12 cellular contexts compared by ENCODE assay signal in genomic region chr3:138863776-138864113, GRCh38. TPM values are rescaled to one million over a fixed set of nuclear protein-coding genes. Genes with fewer than 3 reads are reported as not detected.
DNase-seq lines count a peak whose midpoint lies in the region; ATAC-seq, FAIRE-seq and TF ChIP-seq lines count a peak whose summit lies in the region.
"Had no signal": no experiment of that assay in that cellular context is flagged by ENCODE, and none has a peak within 500 bp of the region (broad histone marks: within the 10 kb centered on the region; RNA-seq: fewer than 3 reads in every experiment).

No MANE protein-coding gene starts in this region.

- peak overlapping the region; percentile 71 for H3K4me2 ChIP-seq in astrocyte (ENCODE audit: low read length)
- peak overlapping the region; percentile 66 for H3K4me2 ChIP-seq in keratinocyte (ENCODE audit: control insufficient read depth, extremely low read depth, insufficient read depth, low read depth, low read length)

- H3K9ac ChIP-seq in astrocyte (ENCODE audit: low read length) (no peak overlapping the region), keratinocyte (ENCODE audit: control insufficient read depth, extremely low read depth, insufficient read depth, low read length) (peak overlapping the region; percentile 77), subcutaneous abdominal adipose tissue (ENCODE audit: low read length in 5 of 5) (no peak overlapping the region)

- no peaks in the 10 kb centered on the region for H3K27me3 Mint-ChIP-seq in astrocyte (ENCODE audit: low read depth, unreplicated experiment)
- H3K27me3 Mint-ChIP-seq: naive B cell had no signal

- H3K36me3 ChIP-seq in heart right ventricle (no peaks in the 10 kb centered on the region), astrocyte (ENCODE audit: insufficient read depth, low read length) (no peaks in the 10 kb centered on the region), keratinocyte (ENCODE audit: control insufficient read depth in 2 of 2, extremely low read depth in 1 of 2, insufficient read depth in 2 of 2, low read length in 2 of 2) (no peaks in the 10 kb centered on the region), subcutaneous abdominal adipose tissue (ENCODE audit: control insufficient read depth in 5 of 5, insufficient read depth in 5 of 5, low read length in 5 of 5) (no peaks in the 10 kb centered on the region)
- H3K36me3 ChIP-seq: cardiac muscle cell had no signal

- H4K20me1 ChIP-seq in astrocyte (ENCODE audit: insufficient read depth, low read length) (no peaks in the 10 kb centered on the region), keratinocyte (ENCODE audit: control insufficient read depth, extremely low read depth, insufficient read depth, low read length) (no peaks in the 10 kb centered on the region)

- H3K9me3 ChIP-seq in heart right ventricle, result no peaks in the 10 kb centered on the region
- no peaks in the 10 kb centered on the region for H3K9me3 ChIP-seq in astrocyte (ENCODE audit: insufficient read depth, low read depth, low read length)
- H3K9me3 ChIP-seq in keratinocyte (ENCODE audit: control insufficient read depth, low read depth, low read length), result no peaks in the 10 kb centered on the region
- H3K9me3 ChIP-seq in subcutaneous abdominal adipose tissue (ENCODE audit: control insufficient read depth in 5 of 5, low read length in 5 of 5), result no peaks in the 10 kb centered on the region

- DNase-seq in heart right ventricle (no peak), Right ventricle myocardium superior (no peak), astrocyte (ENCODE audit: low read depth) (no peak), keratinocyte (ENCODE audit: low read depth, low spot score) (no peak), islet precursor cell (no peak), NCI-H748 (lab: John Stamatoyannopoulos, UW; ENCODE audit: unreplicated experiment) (no peak)
- DNase-seq: activated naive CD4-positive, alpha-beta T cell; naive B cell had no signal

- H3K4me1 ChIP-seq in heart right ventricle (peaks cover 4 to 33% (median 21%) of the 10 kb centered on the region in 9 donors), astrocyte (ENCODE audit: insufficient read depth, low read length) (peaks cover 25% of the 10 kb centered on the region), keratinocyte (ENCODE audit: control insufficient read depth, extremely low read depth, insufficient read depth, low read length) (peaks cover 23% of the 10 kb centered on the region), subcutaneous abdominal adipose tissue (ENCODE audit: control insufficient read depth in 5 of 5, insufficient read depth in 5 of 5, low read length in 5 of 5) (peaks cover 5 to 17% (median 15%) of the 10 kb centered on the region in 5 donors)

- WGBS in heart right ventricle, 2 donors, result 94% methylated on average over 4 of the region's 4 CpGs

- H3K4me3 ChIP-seq in heart right ventricle, result no peak overlapping the region
- H3K4me3 ChIP-seq in astrocyte (ENCODE audit: insufficient read depth, low read depth, low read length), result no peak overlapping the region
- peak overlapping the region in 1 of 3 experiments; percentile 11 for H3K4me3 ChIP-seq in keratinocyte (ENCODE audit: control insufficient read depth in 2 of 3, extremely low read depth in 1 of 3, insufficient read depth in 2 of 3, low read depth in 1 of 3, low read length in 3 of 3)
- no peak overlapping the region for H3K4me3 ChIP-seq in subcutaneous abdominal adipose tissue (ENCODE audit: low read depth in 1 of 5, low read length in 5 of 5)
- H3K4me3 ChIP-seq: cardiac muscle cell had no signal

- TF ChIP-seq CTCF in heart right ventricle (IDR thresholded peaks at IDR 0.05) (no peak), astrocyte (IDR thresholded peaks at IDR 0.05; ENCODE audit: insufficient read depth, low read depth, low read length) (no peak), keratinocyte (optimal IDR thresholded peaks at IDR 0.05 in 1 of 3, IDR thresholded peaks at IDR 0.05 in 1 of 3, conservative IDR thresholded peaks at IDR 0.05 in 1 of 3; ENCODE audit: extremely low read depth in 1 of 3, insufficient read depth in 2 of 3, low read length in 3 of 3) (no peak)

- no peak overlapping the region for H3K4me3 Mint-ChIP-seq in astrocyte (ENCODE audit: unreplicated experiment)
- H3K4me3 Mint-ChIP-seq: naive B cell had no signal

- dilution Hi-C loops in keratinocyte (cut with MboI; ENCODE audit: extremely low pct_ligation_motif_present, low sequenced_read_pairs), result no loop called here

- H2AFZ ChIP-seq in astrocyte (ENCODE audit: low read depth, low read length) (peak overlapping the region; percentile 48), keratinocyte (ENCODE audit: control insufficient read depth, low read length) (peak overlapping the region; percentile 62)

- H3K27me3 ChIP-seq in heart right ventricle, result no peaks in the 10 kb centered on the region
- no peaks in the 10 kb centered on the region for H3K27me3 ChIP-seq in astrocyte (ENCODE audit: insufficient read depth, low read length)
- H3K27me3 ChIP-seq in keratinocyte (ENCODE audit: control insufficient read depth, extremely low read depth, insufficient read depth, low read length), result no peaks in the 10 kb centered on the region
- H3K27me3 ChIP-seq in subcutaneous abdominal adipose tissue (ENCODE audit: control insufficient read depth in 5 of 5, insufficient read depth in 4 of 5, low read length in 5 of 5), result no peaks in the 10 kb centered on the region
- H3K27me3 ChIP-seq: cardiac muscle cell had no signal

- ATAC-seq in heart right ventricle (no peak), Right ventricle myocardium superior (ENCODE audit: poor library complexity) (no peak), GM18907 (IDR thresholded peaks at IDR 0.05; ENCODE audit: unreplicated experiment) (no peak)

- H3K27ac Mint-ChIP-seq in astrocyte (ENCODE audit: unreplicated experiment), result peak overlapping the region; percentile 96
- H3K27ac Mint-ChIP-seq: naive B cell had no signal

- H3K4me1 Mint-ChIP-seq in astrocyte (ENCODE audit: low read depth, unreplicated experiment), result peaks cover 20% of the 10 kb centered on the region
- H3K4me1 Mint-ChIP-seq: naive B cell had no signal

- H3K9me1 ChIP-seq in keratinocyte (ENCODE audit: control insufficient read depth, extremely low read depth, insufficient read depth, low read length), result no peaks in the 10 kb centered on the region

- no peak for FAIRE-seq in astrocyte (lab: Jason Lieb, UNC)
- FAIRE-seq in keratinocyte (lab: Jason Lieb, UNC), result no peak
- FAIRE-seq: urothelium cell line had no signal

- intact Hi-C loops in heart right ventricle (cut with DNase I) (no loop called here), Right ventricle myocardium superior (cut with DNase I) (no loop called here)

- H3K79me2 ChIP-seq in astrocyte (ENCODE audit: insufficient read depth, low read length) (no peaks in the 10 kb centered on the region), keratinocyte (ENCODE audit: control insufficient read depth, insufficient read depth, low read length) (no peaks in the 10 kb centered on the region)

- H3K36me3 Mint-ChIP-seq in astrocyte (ENCODE audit: low read depth, unreplicated experiment), result no peaks in the 10 kb centered on the region
- H3K36me3 Mint-ChIP-seq: naive B cell had no signal

- H3K27ac ChIP-seq in heart right ventricle (peak overlapping the region in 7 of 10 donors; percentile 64 to 88 (median 78)), astrocyte (ENCODE audit: low read depth, low read length) (peak overlapping the region; percentile 83), keratinocyte (ENCODE audit: control insufficient read depth, insufficient read depth, low read length) (peak overlapping the region; percentile 94), subcutaneous abdominal adipose tissue (ENCODE audit: low read depth, low read length) (peak overlapping the region; percentile 27)
- H3K27ac ChIP-seq: cardiac muscle cell had no signal

- H3K9me3 Mint-ChIP-seq in astrocyte (ENCODE audit: unreplicated experiment), result peaks cover 1% of the 10 kb centered on the region
- H3K9me3 Mint-ChIP-seq: naive B cell had no signal

RNA-seq across cellular contexts. Expression of gene PIK3CB, which starts 29.0 kb away (rescaled TPM):
- total RNA-seq in heart right ventricle, result 10 to 100 TPM; 26.2 to 45.7 (median 29.8) TPM
- polyA plus RNA-seq in heart right ventricle, result 10 to 100 TPM in 1 of 2 donors, 1 to 10 TPM in 1; 8.1 to 12.1 TPM
- 30.7 TPM for total RNA-seq in Right ventricle myocardium superior
- 20.3 and 24.8 TPM in 2 replicates for total RNA-seq in astrocyte
- polyA plus RNA-seq in keratinocyte, result 11.5 to 19.9 TPM (median 18.5 TPM) in 3 replicates
- 9.1 TPM for polyA plus RNA-seq in keratinocyte (2011; ENCODE audit: low read depth)
- polyA plus RNA-seq in keratinocyte (2011; cell fraction: cytosol; rRNA removed), result 13.3 and 24.1 TPM in 2 replicates
- polyA plus RNA-seq in keratinocyte (2011; cell fraction: nucleus; rRNA removed), result 12.7 and 16.6 TPM in 2 replicates
- polyA plus RNA-seq in keratinocyte (2012; ENCODE audit: low replicate concordance), result 14.8 and 20.8 TPM in 2 replicates
- polyA minus RNA-seq in keratinocyte, result 10.6 to 23.8 TPM (median 11.9 TPM) in 3 replicates
- polyA minus RNA-seq in keratinocyte (2011; cell fraction: cytosol; rRNA and poly(A)+ RNA removed), result 17.6 TPM
- 14.2 and 37.8 TPM in 2 replicates for polyA minus RNA-seq in keratinocyte (2011; cell fraction: nucleus; rRNA and poly(A)+ RNA removed)

Comparison
In these comparisons a context has a peak if more than half of its experiments do, and no peak if none do; other contexts are left out.
1. H3K27ac ChIP-seq: peak in every context shown above with its lines; median percentile 94 in keratinocyte; 83 in astrocyte; 78 in heart right ventricle; 27 in subcutaneous abdominal adipose tissue.